Comparison of ENCODE assay signal across 9 cellular contexts in the genomic region with DNA sequence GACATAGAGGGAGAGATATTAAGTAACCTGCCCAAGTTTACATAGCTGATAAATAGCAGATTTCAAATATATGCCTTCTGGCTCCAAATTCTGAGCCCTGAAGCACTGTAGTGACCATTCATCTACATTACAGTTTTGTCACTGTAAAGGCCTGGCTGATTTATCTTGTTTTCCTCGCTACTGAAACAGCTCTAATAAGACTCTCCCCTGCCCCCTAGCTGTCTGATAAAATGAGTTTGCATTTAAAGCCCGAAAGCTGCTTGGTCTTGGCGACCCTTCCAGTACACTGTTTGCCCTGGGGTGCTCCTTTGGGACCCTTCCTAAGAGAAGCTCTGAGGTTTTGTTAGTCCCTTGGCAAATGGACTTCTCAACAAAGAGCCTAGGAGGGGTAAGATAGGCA. TPM values are rescaled to one million over a fixed set of nuclear protein-coding genes. Genes with fewer than 3 reads are reported as not detected.
A peak's percentile ranks its signal among the peaks of the same experiment; 100 is the strongest.
DNase-seq lines count a peak whose midpoint lies in the region; ATAC-seq and TF ChIP-seq lines count a peak whose summit lies in the region.
"Had no signal": no experiment of that assay in that cellular context is flagged by ENCODE, and none has a peak within 500 bp of the region (broad histone marks: within the 10 kb centered on the region; RNA-seq: fewer than 3 reads in every experiment).

No MANE protein-coding gene starts in this region.

- BruUV-seq in Panc1 (replicated peaks; lab: Mats Ljungman, UMichigan) = no TSS peak

- H3K9me3 ChIP-seq in right atrium auricular region (no peaks in the 10 kb centered on the region), Panc1 (ENCODE audit: control insufficient read depth, insufficient read depth, low read depth, low read length) (no peaks in the 10 kb centered on the region)

- H3K27ac ChIP-seq in right atrium auricular region (no peak overlapping the region), Panc1 (ENCODE audit: low read length) (no peak overlapping the region), foreskin keratinocyte (no peak overlapping the region)

- H3K4me3 ChIP-seq in right atrium auricular region (no peak overlapping the region), Panc1 (ENCODE audit: low read depth in 2 of 2, low read length in 2 of 2) (no peak overlapping the region)

- TF ChIP-seq CTCF in right atrium auricular region (IDR thresholded peaks at IDR 0.05) (peak; percentile 17 to 53), Panc1 (IDR thresholded peaks at IDR 0.05) (peak; percentile 66), foreskin keratinocyte (conservative IDR thresholded peaks at IDR 0.05) (peak; percentile 52)

- ATAC-seq in left ventricle myocardium superior (no peak), Panc1 (0 out of 2 replicates have a peak, but pooled peaks have one; percentile 60), foreskin keratinocyte (peak; percentile 20), HG02678 (IDR thresholded peaks at IDR 0.05; ENCODE audit: unreplicated experiment) (no peak)

- in situ Hi-C loops in Panc1 (cut with HindIII; ENCODE audit: low pct_unique_long_range_greater_than_20kb, low sequenced_read_pairs) = no loop called here

- intact Hi-C loops in left ventricle myocardium superior (cut with micrococcal nuclease) = no loop called here
- intact Hi-C loops in Panc1 (cut with micrococcal nuclease; ENCODE audit: unreplicated experiment) = no loop called here

- no peak for DNase-seq in right atrium auricular region (ENCODE audit: low spot score)
- DNase-seq in left ventricle myocardium superior = no peak
- DNase-seq in Panc1 (ENCODE audit: low read depth, low spot score) = no peak
- no peak for DNase-seq in foreskin keratinocyte
- no peak for DNase-seq in putamen (ENCODE audit: low spot score)
- no peak for DNase-seq in NCI-H1436 (lab: John Stamatoyannopoulos, UW)
- DNase-seq in stimulated activated CD4-positive, alpha-beta T cell treated with anti-CD3 and anti-CD28 coated beads, Interleukin-12 subunit alpha, Interleukin-12 subunit beta, amount 100 ng/mL, for 4 hours = no peak
- DNase-seq: GDM1 had no signal

- POLR2A ChIA-PET in Panc1 (lab: Charles Lee) = no interaction called here

- H3K27me3 ChIP-seq in right atrium auricular region = no peaks in the 10 kb centered on the region
- H3K27me3 ChIP-seq in Panc1 (ENCODE audit: control insufficient read depth, insufficient read depth, low read length) = no peaks in the 10 kb centered on the region
- H3K27me3 ChIP-seq in foreskin keratinocyte = peaks cover 9% of the 10 kb centered on the region

- CTCF ChIA-PET in Panc1 (lab: Charles Lee) = no interaction called here

- H3K36me3 ChIP-seq in right atrium auricular region (no peaks in the 10 kb centered on the region), Panc1 (ENCODE audit: control insufficient read depth, insufficient read depth, low read length) (no peaks in the 10 kb centered on the region)

- no peaks in the 10 kb centered on the region for H3K4me1 ChIP-seq in right atrium auricular region
- no peaks in the 10 kb centered on the region for H3K4me1 ChIP-seq in Panc1 (ENCODE audit: control insufficient read depth, insufficient read depth, low read length)
- peaks cover 8% of the 10 kb centered on the region for H3K4me1 ChIP-seq in foreskin keratinocyte

RNA-seq across cellular contexts. Expression of gene RAB11FIP2, which starts 59.7 kb away (rescaled TPM):
- 10 to 100 TPM; 13.2 to 13.4 TPM for total RNA-seq in right atrium auricular region
- total RNA-seq in left ventricle myocardium superior = 13.1 TPM
- 18.1 TPM for total RNA-seq in Panc1 (2021; ENCODE audit: unreplicated experiment)
- polyA plus RNA-seq in Panc1 (2012; ENCODE audit: insufficient read length) = 6.1 TPM
- 9.3 and 9.9 TPM in 2 replicates for total RNA-seq in foreskin keratinocyte
- polyA plus RNA-seq in foreskin keratinocyte = 1.5 and 1.6 TPM in 2 replicates

Comparison
In these comparisons a context has a peak if more than half of its experiments do, and no peak if none do; other contexts are left out.
1. ATAC-seq: peak in Panc1 (single experiment) and foreskin keratinocyte (single experiment); none in left ventricle myocardium superior (single experiment) and HG02678 (single experiment).
2. Peak in every context shown above with its lines, with median percentiles within 50 percentile points of each other: CTCF ChIP-seq.